ENCODE assay signal across 7 cellular contexts in the genomic region with DNA sequence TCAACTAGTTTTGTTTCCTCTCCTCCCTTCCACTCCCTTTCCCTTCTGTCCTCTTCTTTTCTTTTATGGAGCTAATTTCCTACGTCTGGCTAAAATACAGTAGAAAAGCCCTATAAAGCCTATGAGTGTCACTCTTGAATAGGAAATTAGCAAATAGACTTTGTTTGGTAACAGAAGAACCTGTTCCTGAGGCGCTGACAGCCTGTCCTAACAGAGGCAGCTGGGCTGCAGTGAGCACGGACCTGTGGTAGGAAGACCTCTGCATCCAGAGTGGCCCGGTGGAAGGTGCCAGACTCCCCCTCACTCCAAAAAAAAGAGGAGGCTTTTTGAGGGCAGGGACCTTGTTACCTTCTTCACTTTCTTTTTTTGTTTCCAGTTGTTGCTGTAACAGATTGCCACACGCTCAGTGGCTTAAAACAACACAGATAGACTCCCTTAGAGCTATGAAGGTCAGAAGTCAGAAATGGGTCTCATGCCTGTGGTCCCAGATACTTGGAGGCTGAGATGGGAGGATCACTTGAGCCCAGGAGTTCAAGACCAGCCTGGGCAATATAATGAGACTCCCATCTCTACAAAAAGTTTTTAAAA.
A peak's percentile ranks its signal among the peaks of the same experiment; 100 is the strongest.
DNase-seq lines count a peak whose midpoint lies in the region; ATAC-seq, FAIRE-seq and TF ChIP-seq lines count a peak whose summit lies in the region.

No MANE protein-coding gene starts in this region.

- H3K36me3 ChIP-seq in keratinocyte (ENCODE audit: control insufficient read depth in 2 of 2, extremely low read depth in 1 of 2, insufficient read depth in 2 of 2, low read length in 2 of 2) (peaks cover 4% of the 10 kb centered on the region in 2 experiments), stomach smooth muscle (ENCODE audit: control insufficient read depth in 2 of 2, insufficient read depth in 2 of 2, low read length in 2 of 2) (peaks cover 0 to 3% of the 10 kb centered on the region in 2 donors)

- ATAC-seq in WTC11 = no peak
- no peak for ATAC-seq in HG03280 (IDR thresholded peaks at IDR 0.05; ENCODE audit: unreplicated experiment)
- no peak for ATAC-seq in GM18868 (IDR thresholded peaks at IDR 0.05; ENCODE audit: unreplicated experiment)

- H3K9me3 Mint-ChIP-seq in WTC11 = peaks cover 13% of the 10 kb centered on the region
- H3K9me3 Mint-ChIP-seq in activated naive CD8-positive, alpha-beta T cell treated with anti-CD3 and anti-CD28 coated beads for 36 hours = peaks cover 2% of the 10 kb centered on the region

- H3K36me3 Mint-ChIP-seq in WTC11 = peaks cover 11% of the 10 kb centered on the region
- no peaks in the 10 kb centered on the region for H3K36me3 Mint-ChIP-seq in activated naive CD8-positive, alpha-beta T cell treated with anti-CD3 and anti-CD28 coated beads for 36 hours

- H3K4me1 Mint-ChIP-seq in WTC11 = peaks cover 52% of the 10 kb centered on the region
- H3K4me1 Mint-ChIP-seq in activated naive CD8-positive, alpha-beta T cell treated with anti-CD3 and anti-CD28 coated beads for 36 hours = no peaks in the 10 kb centered on the region

- H3K27ac Mint-ChIP-seq in WTC11 = peak overlapping the region; percentile 62; the same call in 1 of the 2 replicates
- H3K27ac Mint-ChIP-seq in activated naive CD8-positive, alpha-beta T cell treated with anti-CD3 and anti-CD28 coated beads for 36 hours = no peak overlapping the region

- H3K4me2 ChIP-seq in keratinocyte (ENCODE audit: control insufficient read depth, extremely low read depth, insufficient read depth, low read depth, low read length) = peak overlapping the region; percentile 34

- POLR2A ChIA-PET in WTC11 (lab: Charles Lee) = no interaction called here

- H2AFZ ChIP-seq in keratinocyte (ENCODE audit: control insufficient read depth, low read length) = no peak overlapping the region

- H3K4me3 Mint-ChIP-seq in WTC11 = no peak overlapping the region
- no peak overlapping the region for H3K4me3 Mint-ChIP-seq in activated naive CD8-positive, alpha-beta T cell treated with anti-CD3 and anti-CD28 coated beads for 36 hours

- CTCF ChIA-PET in WTC11 (lab: Charles Lee) = no interaction called here

- H3K27ac ChIP-seq in keratinocyte (ENCODE audit: control insufficient read depth, insufficient read depth, low read length) (no peak overlapping the region), stomach smooth muscle (ENCODE audit: low read length) (peak overlapping the region; percentile 85)

- no peaks in the 10 kb centered on the region for H3K27me3 Mint-ChIP-seq in WTC11 (ENCODE audit: low read depth)
- peaks cover 9% of the 10 kb centered on the region for H3K27me3 Mint-ChIP-seq in activated naive CD8-positive, alpha-beta T cell treated with anti-CD3 and anti-CD28 coated beads for 36 hours

- H3K27me3 ChIP-seq in keratinocyte (ENCODE audit: control insufficient read depth, extremely low read depth, insufficient read depth, low read length) = no peaks in the 10 kb centered on the region
- no peaks in the 10 kb centered on the region for H3K27me3 ChIP-seq in stomach smooth muscle (ENCODE audit: control insufficient read depth in 1 of 2, insufficient read depth in 2 of 2, low read length in 2 of 2)

- DNase-seq in LNCaP clone FGC (ENCODE audit: low read depth) = peak; percentile 74
- DNase-seq in WTC11 (ENCODE audit: low spot score) = no peak
- DNase-seq in keratinocyte (ENCODE audit: low read depth, low spot score) = no peak
- no peak for DNase-seq in activated naive CD8-positive, alpha-beta T cell treated with anti-CD3 and anti-CD28 coated beads for 36 hours

- no peak for FAIRE-seq in keratinocyte (lab: Jason Lieb, UNC)

- H3K4me1 ChIP-seq in keratinocyte (ENCODE audit: control insufficient read depth, extremely low read depth, insufficient read depth, low read length) = peaks cover 16% of the 10 kb centered on the region
- peaks cover 45% of the 10 kb centered on the region for H3K4me1 ChIP-seq in stomach smooth muscle (ENCODE audit: control insufficient read depth, insufficient read depth, low read length)

- no peaks in the 10 kb centered on the region for H3K9me3 ChIP-seq in keratinocyte (ENCODE audit: control insufficient read depth, low read depth, low read length)
- H3K9me3 ChIP-seq in stomach smooth muscle (ENCODE audit: control insufficient read depth in 2 of 2, low read length in 2 of 2) = no peaks in the 10 kb centered on the region

- no peaks in the 10 kb centered on the region for H4K20me1 ChIP-seq in keratinocyte (ENCODE audit: control insufficient read depth, extremely low read depth, insufficient read depth, low read length)

- no peaks in the 10 kb centered on the region for H3K9me1 ChIP-seq in keratinocyte (ENCODE audit: control insufficient read depth, extremely low read depth, insufficient read depth, low read length)

- no peak overlapping the region for H3K9ac ChIP-seq in keratinocyte (ENCODE audit: control insufficient read depth, extremely low read depth, insufficient read depth, low read length)
- peak overlapping the region; percentile 10 to 66 for H3K9ac ChIP-seq in stomach smooth muscle (ENCODE audit: low read length in 2 of 2)

- TF ChIP-seq CTCF in LNCaP clone FGC (IDR thresholded peaks at IDR 0.05; ENCODE audit: control insufficient read depth, extremely low read depth, insufficient read depth) = peak; percentile 38
- TF ChIP-seq CTCF in WTC11 (IDR thresholded peaks at IDR 0.05) = no peak
- TF ChIP-seq CTCF in keratinocyte (optimal IDR thresholded peaks at IDR 0.05 in 1 of 3, IDR thresholded peaks at IDR 0.05 in 1 of 3, conservative IDR thresholded peaks at IDR 0.05 in 1 of 3; ENCODE audit: extremely low read depth in 1 of 3, insufficient read depth in 2 of 3, low read length in 3 of 3) = no peak

- peak overlapping the region; percentile 1; the same call in 1 of the 2 replicates for H3K4me3 ChIP-seq in LNCaP clone FGC (ENCODE audit: low read depth, low read length)
- no peak overlapping the region for H3K4me3 ChIP-seq in keratinocyte (ENCODE audit: control insufficient read depth in 2 of 3, extremely low read depth in 1 of 3, insufficient read depth in 2 of 3, low read depth in 1 of 3, low read length in 3 of 3)
- H3K4me3 ChIP-seq in stomach smooth muscle (ENCODE audit: low read length in 2 of 2) = peak overlapping the region; percentile 7 to 61

- H3K79me2 ChIP-seq in keratinocyte (ENCODE audit: control insufficient read depth, insufficient read depth, low read length) = no peaks in the 10 kb centered on the region

- dilution Hi-C loops in keratinocyte (cut with MboI; ENCODE audit: extremely low pct_ligation_motif_present, low sequenced_read_pairs) = no loop called here

TF ChIP-seq in WTC11, 78 proteins besides CTCF, POLR2A, EP300 and RAD21:
- TF ChIP-seq, protein P1, sequence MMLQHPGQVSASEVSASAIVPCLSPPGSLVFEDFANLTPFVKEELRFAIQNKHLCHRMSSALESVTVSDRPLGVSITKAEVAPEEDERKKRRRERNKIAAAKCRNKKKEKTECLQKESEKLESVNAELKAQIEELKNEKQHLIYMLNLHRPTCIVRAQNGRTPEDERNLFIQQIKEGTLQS (CRISPR knock-in tag; conservative IDR thresholded peaks at IDR 0.05) = no peak
- TF ChIP-seq SP1 (CRISPR knock-in tag; conservative IDR thresholded peaks at IDR 0.05) = no peak

Comparison
In these comparisons a context has a peak if more than half of its experiments do, and no peak if none do; other contexts are left out.
1. H3K4me3 ChIP-seq: peak in LNCaP clone FGC (single experiment) and stomach smooth muscle (2 of 2); none in keratinocyte (0 of 3).